9 cellular contexts compared by ENCODE assay signal in the genomic region with DNA sequence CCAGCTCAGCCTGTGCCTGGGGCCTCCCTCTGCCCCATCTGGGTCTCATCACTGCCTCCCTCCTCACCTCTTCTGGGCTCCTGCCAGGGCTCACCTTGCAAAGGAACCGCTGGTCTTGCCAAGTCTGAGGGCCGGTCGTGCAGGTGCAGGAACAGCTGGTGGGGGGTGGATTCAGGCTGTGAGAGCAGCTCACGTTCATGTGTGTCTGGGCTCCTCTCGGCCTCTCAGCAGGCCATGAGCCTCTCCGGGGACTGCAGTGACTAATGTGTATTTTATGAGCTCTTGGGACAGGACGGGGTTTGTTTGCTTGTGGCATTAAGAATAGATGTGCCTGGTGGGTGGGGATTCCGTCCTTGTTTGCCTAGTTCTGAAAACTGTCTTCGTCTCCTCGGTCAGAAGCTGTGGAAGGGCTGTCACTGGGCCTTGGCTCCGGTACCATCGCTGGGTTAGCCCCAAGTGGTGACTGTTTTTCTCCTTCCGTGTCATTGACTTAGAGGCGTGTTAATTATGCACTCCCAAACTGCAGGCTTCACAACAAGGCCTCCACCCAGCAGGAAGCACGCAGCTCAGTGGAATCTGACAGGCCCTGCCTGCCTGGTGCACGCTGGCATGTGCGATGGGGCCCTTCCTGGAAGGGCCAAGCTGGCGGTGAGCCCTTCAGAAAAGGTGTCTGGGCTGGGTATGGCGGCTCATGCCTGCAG.
DNase-seq lines count a peak whose midpoint lies in the region; ATAC-seq lines count a peak whose summit lies in the region.
"Had no signal": no experiment of that assay in that cellular context is flagged by ENCODE, and none has a peak within 500 bp of the region (broad histone marks: within the 10 kb centered on the region; RNA-seq: fewer than 3 reads in every experiment).

No MANE protein-coding gene starts in this region.

- no peak overlapping the region for H2BK120ac ChIP-seq in trophoblast cell (ENCODE audit: insufficient read depth, low read length, poor library complexity)

- no peaks in the 10 kb centered on the region for H3K9me2 ChIP-seq in Karpas-422 (replicated peaks; ENCODE audit: insufficient read depth, low read length)

- H3K79me1 ChIP-seq in trophoblast cell (ENCODE audit: low read length): peaks cover 3% of the 10 kb centered on the region

- no peaks in the 10 kb centered on the region for H3K36me3 ChIP-seq in Karpas-422 (ENCODE audit: insufficient read depth, low read length)
- H3K36me3 ChIP-seq in trophoblast cell (ENCODE audit: control insufficient read depth in 1 of 2, insufficient read depth in 2 of 2, low read length in 2 of 2): peaks cover 63 to 68% of the 10 kb centered on the region in 2 experiments

- no peaks in the 10 kb centered on the region for H3K9me3 ChIP-seq in Karpas-422 (ENCODE audit: low read length)
- H3K9me3 ChIP-seq in trophoblast cell (ENCODE audit: insufficient read depth, low read depth, low read length): no peaks in the 10 kb centered on the region
- H3K9me3 ChIP-seq: BLaER1 treated with 17β-estradiol and CSF1 and Interleukin-3, amounts not matched to agents 10 nM and 100 nM had no signal

- peak overlapping the region; percentile 90 for H3K27ac ChIP-seq in Karpas-422 (ENCODE audit: low read length)
- no peak overlapping the region for H3K27ac ChIP-seq in trophoblast cell (ENCODE audit: low read depth, low read length)
- H3K27ac ChIP-seq: BLaER1 treated with 17β-estradiol and CSF1 and Interleukin-3, amounts not matched to agents 10 nM and 100 nM had no signal

- DNase-seq in A172 (ENCODE audit: low spot score): peak; percentile 87
- DNase-seq in Karpas-422: peak; percentile 81
- DNase-seq in RPMI8226: peak; percentile 97
- DNase-seq in islet precursor cell: peak; percentile 80
- no peak for DNase-seq in amniotic stem cell (lab: John Stamatoyannopoulos, UW)
- DNase-seq in trophoblast cell: no peak

- H3K4me1 ChIP-seq in Karpas-422 (ENCODE audit: low read length) (peaks cover 66% of the 10 kb centered on the region), trophoblast cell (ENCODE audit: control insufficient read depth in 1 of 2, insufficient read depth in 2 of 2, low read length in 2 of 2) (peaks cover 3 to 9% of the 10 kb centered on the region in 2 experiments)

- H3K79me2 ChIP-seq in Karpas-422 (ENCODE audit: low read length) (no peaks in the 10 kb centered on the region), trophoblast cell (ENCODE audit: control insufficient read depth, insufficient read depth, low read length, poor library complexity) (peaks cover 2% of the 10 kb centered on the region)

- no CpG with 5 or more reads among the region's 19 CpGs for WGBS in trophoblast cell (ENCODE audit: extremely low coverage, insufficient coverage, insufficient read length)

- no peak overlapping the region for H3K4ac ChIP-seq in trophoblast cell (ENCODE audit: low read depth, low read length)

- ATAC-seq in GM19397 (IDR thresholded peaks at IDR 0.05; ENCODE audit: unreplicated experiment): no peak
- ATAC-seq in HG03442 (IDR thresholded peaks at IDR 0.05; ENCODE audit: unreplicated experiment): no peak

- H4K8ac ChIP-seq in trophoblast cell (ENCODE audit: low read depth, low read length): no peak overlapping the region

- H3K14ac ChIP-seq in trophoblast cell (ENCODE audit: low read length): no peak overlapping the region

- no peak overlapping the region for H4K91ac ChIP-seq in trophoblast cell (ENCODE audit: low read depth, low read length)

- H3K18ac ChIP-seq in trophoblast cell (ENCODE audit: low read length): no peak overlapping the region

- H3K4me2 ChIP-seq in Karpas-422 (ENCODE audit: low read depth, low read length, poor library complexity, severe bottlenecking): peak overlapping the region; percentile 51
- H3K4me2 ChIP-seq in trophoblast cell (ENCODE audit: low read length): no peak overlapping the region

- no peak overlapping the region for H3K23ac ChIP-seq in trophoblast cell (ENCODE audit: low read length)

- no peaks in the 10 kb centered on the region for H4K20me1 ChIP-seq in Karpas-422 (ENCODE audit: insufficient read depth, low read depth, low read length)

- H3K4me3 ChIP-seq in Karpas-422 (ENCODE audit: low read length) (peak overlapping the region; percentile 28; the same call in 1 of the 2 replicates), trophoblast cell (ENCODE audit: low read depth, low read length) (no peak overlapping the region)
- H3K4me3 ChIP-seq: BLaER1 treated with 17β-estradiol and CSF1 and Interleukin-3, amounts not matched to agents 10 nM and 100 nM had no signal

- no peak overlapping the region for H2BK5ac ChIP-seq in trophoblast cell (ENCODE audit: low read depth, low read length, poor library complexity)

- no peak overlapping the region for H2AFZ ChIP-seq in Karpas-422 (ENCODE audit: low read length)
- no peak overlapping the region for H2AFZ ChIP-seq in trophoblast cell (ENCODE audit: insufficient read depth, low read length, poor library complexity)

- no peak overlapping the region for H4K12ac ChIP-seq in trophoblast cell (ENCODE audit: low read depth, low read length)

- H2BK12ac ChIP-seq in trophoblast cell (ENCODE audit: low read length): no peak overlapping the region

- peak overlapping the region; percentile 56 for H3K9ac ChIP-seq in Karpas-422 (ENCODE audit: low read length)
- H3K9ac ChIP-seq in trophoblast cell (ENCODE audit: low read length): no peak overlapping the region

- no peak overlapping the region for H2AK5ac ChIP-seq in trophoblast cell (ENCODE audit: low read length)

- H3K27me3 ChIP-seq in Karpas-422 (ENCODE audit: low read length): no peaks in the 10 kb centered on the region
- no peaks in the 10 kb centered on the region for H3K27me3 ChIP-seq in trophoblast cell (ENCODE audit: insufficient read depth, low read length)
- H3K27me3 ChIP-seq: BLaER1 treated with 17β-estradiol and CSF1 and Interleukin-3, amounts not matched to agents 10 nM and 100 nM had no signal

Comparison
In these comparisons a context has a peak if more than half of its experiments do, and no peak if none do; other contexts are left out.
1. DNase-seq: peak in A172 (single experiment), Karpas-422 (single experiment), RPMI8226 (single experiment) and islet precursor cell (single experiment); none in amniotic stem cell (single experiment) and trophoblast cell (0 of 2).